ENCODE assay signal across 9 cellular contexts in genomic region chr9:19085295-19085694, GRCh38. TPM values are rescaled to one million over a fixed set of nuclear protein-coding genes. Genes with fewer than 3 reads are reported as not detected.
DNase-seq lines count a peak whose midpoint lies in the region; ATAC-seq lines count a peak whose summit lies in the region.
"Had no signal": no experiment of that assay in that cellular context is flagged by ENCODE, and none has a peak within 500 bp of the region (broad histone marks: within the 10 kb centered on the region; RNA-seq: fewer than 3 reads in every experiment).

No MANE protein-coding gene starts in this region.

- intact Hi-C loops in activated naive CD4-positive, alpha-beta T cell treated with anti-CD3 and anti-CD28 coated beads for 36 hours (cut with micrococcal nuclease), result loop anchor here (1.0 to 10.0 kb wide), 4 partner anchors 18 to 372 kb away; partner anchors contain the start of gene HAUS6

- no peak overlapping the region for H3K18ac ChIP-seq in mesenchymal stem cell (ENCODE audit: low read depth in 1 of 2, low read length in 2 of 2)

- H3K9me3 ChIP-seq in mesenchymal stem cell (ENCODE audit: control insufficient read depth, low read length), result no peaks in the 10 kb centered on the region

- H3K27me3 Mint-ChIP-seq in activated T-helper 17 cell treated with anti-CD3 and anti-CD28 coated beads, Interleukin-2, amount 50 U/mL, for 72 hours, result no peaks in the 10 kb centered on the region
- H3K27me3 Mint-ChIP-seq in activated naive CD4-positive, alpha-beta T cell treated with anti-CD3 and anti-CD28 coated beads for 36 hours (ENCODE audit: low read depth), result no peaks in the 10 kb centered on the region

- no peak overlapping the region for H2AK5ac ChIP-seq in mesenchymal stem cell (ENCODE audit: low read length, severe bottlenecking)

- no peak overlapping the region for H3K27ac ChIP-seq in mesenchymal stem cell (ENCODE audit: low read length, poor library complexity, severe bottlenecking)

- H3K4me1 Mint-ChIP-seq in activated T-helper 17 cell treated with anti-CD3 and anti-CD28 coated beads, Interleukin-2, amount 50 U/mL, for 72 hours, result no peaks in the 10 kb centered on the region
- H3K4me1 Mint-ChIP-seq in activated naive CD4-positive, alpha-beta T cell treated with anti-CD3 and anti-CD28 coated beads for 36 hours (ENCODE audit: low read depth), result no peaks in the 10 kb centered on the region

- ATAC-seq in HG03378 (IDR thresholded peaks at IDR 0.05; ENCODE audit: unreplicated experiment) (peak; percentile 66), HG03342 (IDR thresholded peaks at IDR 0.05; ENCODE audit: unreplicated experiment) (no peak)
- ATAC-seq in activated T-helper 17 cell treated with anti-CD3 and anti-CD28 coated beads, Interleukin-2, amount 50 U/mL, for 72 hours (replicated peaks), result peak; percentile 79

- no peak overlapping the region for H3K14ac ChIP-seq in mesenchymal stem cell (ENCODE audit: low read length in 2 of 2)

- H2AFZ ChIP-seq in mesenchymal stem cell (ENCODE audit: low read depth, low read length), result no peak overlapping the region

- H2BK15ac ChIP-seq in mesenchymal stem cell (ENCODE audit: low read depth, poor library complexity, severe bottlenecking), result no peak overlapping the region

- H3K79me1 ChIP-seq in mesenchymal stem cell (replicated peaks; ENCODE audit: low read length, poor library complexity, severe bottlenecking), result peaks cover 5% of the 10 kb centered on the region

- no peak overlapping the region for H3K23ac ChIP-seq in mesenchymal stem cell (ENCODE audit: low read length in 2 of 2)

- H2BK5ac ChIP-seq in mesenchymal stem cell (ENCODE audit: low read depth, low read length, poor library complexity, severe bottlenecking), result no peak overlapping the region

- CTCF ChIA-PET in activated naive CD4-positive, alpha-beta T cell treated with anti-CD3 and anti-CD28 coated beads for 36 hours (lab: Charles Lee), result interaction anchor here (0.6 to 4.4 kb wide), 20 partner anchors 10 to 386 kb away, joined by 3 to 52 read pairs (median 4); no protein-coding TSS in a partner anchor

- no peak overlapping the region for H3K4me3 Mint-ChIP-seq in activated T-helper 17 cell treated with anti-CD3 and anti-CD28 coated beads, Interleukin-2, amount 50 U/mL, for 72 hours
- no peak overlapping the region for H3K4me3 Mint-ChIP-seq in activated naive CD4-positive, alpha-beta T cell treated with anti-CD3 and anti-CD28 coated beads for 36 hours

- no peak overlapping the region for H2BK120ac ChIP-seq in mesenchymal stem cell (ENCODE audit: low read depth, low read length)

- no peaks in the 10 kb centered on the region for H3K27me3 ChIP-seq in mesenchymal stem cell (ENCODE audit: control insufficient read depth in 1 of 2, insufficient read depth in 1 of 2, low read length in 2 of 2)

- no peak overlapping the region for H4K91ac ChIP-seq in mesenchymal stem cell (ENCODE audit: low read length)

- no peak overlapping the region for H3K4me3 ChIP-seq in mesenchymal stem cell (ENCODE audit: insufficient read depth in 1 of 2, low read depth in 1 of 2, low read length in 2 of 2)
- H3K4me3 ChIP-seq: lung had no signal

- H3K4me1 ChIP-seq in mesenchymal stem cell (ENCODE audit: control insufficient read depth, insufficient read depth, low read depth, low read length), result no peaks in the 10 kb centered on the region

- H3K4me2 ChIP-seq in mesenchymal stem cell (ENCODE audit: low read length, poor library complexity, severe bottlenecking), result no peak overlapping the region

- H3K36me3 Mint-ChIP-seq in activated T-helper 17 cell treated with anti-CD3 and anti-CD28 coated beads, Interleukin-2, amount 50 U/mL, for 72 hours (ENCODE audit: low read depth), result peaks cover 100% of the 10 kb centered on the region
- peaks cover 29% of the 10 kb centered on the region for H3K36me3 Mint-ChIP-seq in activated naive CD4-positive, alpha-beta T cell treated with anti-CD3 and anti-CD28 coated beads for 36 hours (ENCODE audit: low read depth)

- H3K9me3 Mint-ChIP-seq in activated T-helper 17 cell treated with anti-CD3 and anti-CD28 coated beads, Interleukin-2, amount 50 U/mL, for 72 hours, result no peaks in the 10 kb centered on the region
- no peaks in the 10 kb centered on the region for H3K9me3 Mint-ChIP-seq in activated naive CD4-positive, alpha-beta T cell treated with anti-CD3 and anti-CD28 coated beads for 36 hours

- no peak overlapping the region for H3K4ac ChIP-seq in mesenchymal stem cell (ENCODE audit: low read depth in 1 of 2, low read length in 2 of 2)

- no peak overlapping the region for H3K9ac ChIP-seq in mesenchymal stem cell (ENCODE audit: low read length)

- H3K27ac Mint-ChIP-seq in activated T-helper 17 cell treated with anti-CD3 and anti-CD28 coated beads, Interleukin-2, amount 50 U/mL, for 72 hours, result peak overlapping the region; percentile 11
- H3K27ac Mint-ChIP-seq in activated naive CD4-positive, alpha-beta T cell treated with anti-CD3 and anti-CD28 coated beads for 36 hours, result no peak overlapping the region

- WGBS in mesenchymal stem cell, result 83% methylated on average over 2 of the region's 2 CpGs

- H4K8ac ChIP-seq in mesenchymal stem cell (ENCODE audit: low read length), result no peak overlapping the region

- H3K36me3 ChIP-seq in mesenchymal stem cell (ENCODE audit: control insufficient read depth in 1 of 2, insufficient read depth in 2 of 2, low read depth in 1 of 2, low read length in 2 of 2), result peaks cover 13 to 61% of the 10 kb centered on the region in 2 experiments

- DNase-seq in DMS153 (lab: John Stamatoyannopoulos, UW) (peak; percentile 1), DMS153 treated with DMSO at 0.1 percent for 48 hours (lab: John Stamatoyannopoulos, UW; ENCODE audit: unreplicated experiment) (no peak), mesenchymal stem cell (peak; percentile 10), NOMO-1 treated with dmso at 0.1 percent for 144 hours (lab: John Stamatoyannopoulos, UW; ENCODE audit: unreplicated experiment) (no peak)
- DNase-seq in activated naive CD4-positive, alpha-beta T cell treated with anti-CD3 and anti-CD28 coated beads for 36 hours, result no peak

- H2BK12ac ChIP-seq in mesenchymal stem cell (ENCODE audit: low read length in 2 of 2), result no peak overlapping the region

RNA-seq across cellular contexts. Expression of gene HAUS6, which starts 17.4 kb away (rescaled TPM):
- total RNA-seq in activated T-helper 17 cell treated with anti-CD3 and anti-CD28 coated beads, Interleukin-2, amount 50 U/mL, for 72 hours, result 10 to 100 TPM; 27.8 to 38.0 TPM
- 7.2 TPM for polyA plus RNA-seq in mesenchymal stem cell (2013, experiment 1 of 2)
- polyA plus RNA-seq in mesenchymal stem cell (2013, experiment 2 of 2), result 7.0 TPM
- total RNA-seq in activated naive CD4-positive, alpha-beta T cell treated with anti-CD3 and anti-CD28 coated beads for 36 hours, result 10 to 100 TPM; 23.6 to 24.1 TPM

RNA-seq across cellular contexts. Expression of gene RRAGA, which starts 36.1 kb away (rescaled TPM):
- 10 to 100 TPM; 64.0 to 66.0 TPM for total RNA-seq in activated T-helper 17 cell treated with anti-CD3 and anti-CD28 coated beads, Interleukin-2, amount 50 U/mL, for 72 hours
- 99.8 TPM for polyA plus RNA-seq in mesenchymal stem cell (2013, experiment 1 of 2)
- polyA plus RNA-seq in mesenchymal stem cell (2013, experiment 2 of 2), result 102 TPM
- total RNA-seq in activated naive CD4-positive, alpha-beta T cell treated with anti-CD3 and anti-CD28 coated beads for 36 hours, result 10 to 100 TPM; 21.6 to 22.3 TPM

RNA-seq across cellular contexts. Expression of gene PLIN2, which starts 42.0 kb away (rescaled TPM):
- total RNA-seq in activated T-helper 17 cell treated with anti-CD3 and anti-CD28 coated beads, Interleukin-2, amount 50 U/mL, for 72 hours, result 100 to 1,000 TPM; 114 to 136 TPM
- 128 TPM for polyA plus RNA-seq in mesenchymal stem cell (2013, experiment 1 of 2)
- 127 TPM for polyA plus RNA-seq in mesenchymal stem cell (2013, experiment 2 of 2)
- total RNA-seq in activated naive CD4-positive, alpha-beta T cell treated with anti-CD3 and anti-CD28 coated beads for 36 hours, result 10 to 100 TPM; 31.3 to 34.8 TPM

RNA-seq across cellular contexts. Expression of gene SAXO1, which starts 52.3 kb away (rescaled TPM):
- total RNA-seq in activated T-helper 17 cell treated with anti-CD3 and anti-CD28 coated beads, Interleukin-2, amount 50 U/mL, for 72 hours, result under 1 TPM in 1 of 2 donors, not detected in 1; 0.37 TPM
- 0.04 TPM for polyA plus RNA-seq in mesenchymal stem cell (2013, experiment 1 of 2)
- 0.03 TPM for polyA plus RNA-seq in mesenchymal stem cell (2013, experiment 2 of 2)
- total RNA-seq in activated naive CD4-positive, alpha-beta T cell treated with anti-CD3 and anti-CD28 coated beads for 36 hours, result not detected

Comparison
In these comparisons a context has a peak if more than half of its experiments do, and no peak if none do; other contexts are left out.
1. DNase-seq: peak in DMS153 (single experiment) and mesenchymal stem cell (single experiment); none in DMS153 treated with DMSO at 0.1 percent for 48 hours (single experiment), NOMO-1 treated with dmso at 0.1 percent for 144 hours (single experiment) and activated naive CD4-positive, alpha-beta T cell treated with anti-CD3 and anti-CD28 coated beads for 36 hours (single experiment).